Comparison of ENCODE assay signal across 12 cellular contexts in genomic region chr15:77027697-77028450, GRCh38. TPM values are rescaled to one million over a fixed set of nuclear protein-coding genes. Genes with fewer than 3 reads are reported as not detected.
DNase-seq lines count a peak whose midpoint lies in the region; ATAC-seq and TF ChIP-seq lines count a peak whose summit lies in the region.
"Had no signal": no experiment of that assay in that cellular context is flagged by ENCODE, and none has a peak within 500 bp of the region (broad histone marks: within the 10 kb centered on the region; RNA-seq: fewer than 3 reads in every experiment).

No MANE protein-coding gene starts in this region.

- intact Hi-C loops in Right ventricle myocardium inferior (cut with DNase I) (no loop called here), cardiac septum (cut with DNase I) (no loop called here)

- H3K27me3 ChIP-seq in mucosa of stomach (ENCODE audit: control insufficient read depth, insufficient read depth, low read length) = peaks cover 29% of the 10 kb centered on the region

- H3K9ac ChIP-seq in mucosa of stomach (ENCODE audit: low read length) = peak overlapping the region; percentile 28

- no peak for TF ChIP-seq CTCF in epithelial cell of proximal tubule (conservative IDR thresholded peaks at IDR 0.05; ENCODE audit: low read depth, low read length)

- peak; percentile 65 for ATAC-seq in Right ventricle myocardium inferior

- peak overlapping the region; percentile 23 for H3K4me3 ChIP-seq in epithelial cell of proximal tubule (ENCODE audit: low read depth, low read length)
- no peak overlapping the region for H3K4me3 ChIP-seq in mucosa of stomach (ENCODE audit: low read length)
- H3K4me3 ChIP-seq: thoracic aorta had no signal

- no peaks in the 10 kb centered on the region for H3K36me3 ChIP-seq in mucosa of stomach (ENCODE audit: control insufficient read depth, insufficient read depth, low read length)
- H3K36me3 ChIP-seq: thoracic aorta had no signal

- H3K4me1 ChIP-seq in mucosa of stomach (ENCODE audit: control insufficient read depth, insufficient read depth, low read length) = peaks cover 27% of the 10 kb centered on the region

- DNase-seq in Right ventricle myocardium inferior (ENCODE audit: missing footprints) (peak; percentile 45), cardiac septum (ENCODE audit: low spot score) (no peak), epithelial cell of proximal tubule (ENCODE audit: low read depth) (no peak), ureter (ENCODE audit: low spot score) (peak; percentile 40), NCI-H345 treated with DMSO at 0.1 percent for 48 hours (lab: John Stamatoyannopoulos, UW; ENCODE audit: unreplicated experiment) (no peak), NCI-H1417 (lab: John Stamatoyannopoulos, UW) (no peak), NCI-H2029 (lab: John Stamatoyannopoulos, UW) (no peak)
- DNase-seq: NCI-H1048, SHP77 treated with DMSO at 0.1 percent for 48 hours had no signal

- H3K9me3 ChIP-seq in mucosa of stomach (ENCODE audit: control insufficient read depth, low read length) = no peaks in the 10 kb centered on the region
- H3K9me3 ChIP-seq: thoracic aorta had no signal

RNA-seq across cellular contexts. Expression of gene PSTPIP1, which starts 32.9 kb away (rescaled TPM):
- total RNA-seq in Right ventricle myocardium inferior = 4.5 TPM
- total RNA-seq in cardiac septum = 2.7 TPM
- total RNA-seq in epithelial cell of proximal tubule = not detected in 2 replicates
- 12.3 TPM for total RNA-seq in ureter
- total RNA-seq: renal cortical epithelial cell had no signal

RNA-seq across cellular contexts. Expression of gene TSPAN3, which starts 43.0 kb away (rescaled TPM):
- total RNA-seq in Right ventricle myocardium inferior (98.3 TPM), cardiac septum (101 TPM), epithelial cell of proximal tubule (252 and 290 TPM in 2 replicates), ureter (166 TPM)

Comparison
In these comparisons a context has a peak if more than half of its experiments do, and no peak if none do; other contexts are left out.
1. DNase-seq: peak in Right ventricle myocardium inferior (single experiment) and ureter (single experiment); none in cardiac septum (single experiment), epithelial cell of proximal tubule (single experiment), NCI-H345 treated with DMSO at 0.1 percent for 48 hours (single experiment), NCI-H1417 (0 of 3) and NCI-H2029 (single experiment).